ENCODE assay signal across 14 cellular contexts in the genomic region with DNA sequence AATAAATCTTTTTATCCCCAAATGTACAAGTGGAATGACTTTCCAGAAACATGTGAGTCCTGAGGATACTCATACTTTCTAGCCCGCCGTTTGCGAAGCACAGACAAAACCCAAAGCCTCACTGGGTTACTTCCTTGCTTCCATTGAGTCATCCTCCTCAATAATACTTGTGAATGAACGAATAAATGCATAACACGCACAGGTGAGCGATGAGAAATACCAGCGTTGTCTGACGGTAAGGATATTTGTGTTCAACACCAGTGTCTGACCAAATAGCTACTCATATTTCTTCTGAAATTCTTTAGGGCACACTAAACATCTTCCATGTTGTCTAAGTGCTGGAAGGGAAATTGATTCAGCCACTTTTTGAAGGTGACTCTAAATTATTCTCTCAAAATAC. TPM values are rescaled to one million over a fixed set of nuclear protein-coding genes. Genes with fewer than 3 reads are reported as not detected.
DNase-seq lines count a peak whose midpoint lies in the region; ATAC-seq and TF ChIP-seq lines count a peak whose summit lies in the region.
"Had no signal": no experiment of that assay in that cellular context is flagged by ENCODE, and none has a peak within 500 bp of the region (broad histone marks: within the 10 kb centered on the region; RNA-seq: fewer than 3 reads in every experiment).

No MANE protein-coding gene starts in this region.

- intact Hi-C loops in colonic mucosa (cut with DNase I) = no loop called here

- no peak overlapping the region for H3K27ac ChIP-seq in colonic mucosa
- H3K27ac ChIP-seq: 22Rv1, ascending aorta, pancreas, SJSA1 had no signal

- DNase-seq in T-helper 1 cell (no peak), HPDE6-E6E7 (ENCODE audit: extremely low spot score) (peak; percentile 31), colonic mucosa (no peak), GM20000 (ENCODE audit: low spot score) (no peak), dermis blood vessel endothelial cell (no peak)
- no peak for DNase-seq in activated naive CD8-positive, alpha-beta T cell treated with anti-CD3 and anti-CD28 coated beads for 36 hours
- no peak for DNase-seq in natural killer cell treated with Interleukin-12 subunit alpha and Interleukin-12 subunit beta and Interleukin-15 and Interleukin-18, amount 100 ng/mL, for 72 hours (ENCODE audit: low spot score)
- DNase-seq: NCI-H1694 treated with DMSO at 0.1 percent for 48 hours had no signal

- no peaks in the 10 kb centered on the region for H3K4me1 ChIP-seq in colonic mucosa
- H3K4me1 ChIP-seq: ascending aorta, pancreas, SJSA1 had no signal

- H3K27ac Mint-ChIP-seq in T-helper 1 cell treated with Interleukin-12 subunit alpha and Interleukin-12 subunit beta and Interleukin-4 antibody, amounts not matched to agents 30 μg/mL and 1 μg/mL, for 36 hours = peak overlapping the region; percentile 86
- H3K27ac Mint-ChIP-seq in activated naive CD8-positive, alpha-beta T cell treated with anti-CD3 and anti-CD28 coated beads for 36 hours = no peak overlapping the region
- H3K27ac Mint-ChIP-seq in natural killer cell treated with Interleukin-12 subunit alpha and Interleukin-12 subunit beta and Interleukin-15 and Interleukin-18, amount 100 ng/mL, for 72 hours = peak overlapping the region; percentile 42 to 55
- H3K27ac Mint-ChIP-seq: mesothelial cell of epicardium had no signal

- H3K9me3 ChIP-seq in colonic mucosa = no peaks in the 10 kb centered on the region
- H3K9me3 ChIP-seq: ascending aorta, pancreas, SJSA1 had no signal

- no peaks in the 10 kb centered on the region for H3K36me3 ChIP-seq in colonic mucosa
- H3K36me3 ChIP-seq: ascending aorta, pancreas, SJSA1 had no signal

- no peaks in the 10 kb centered on the region for H3K27me3 ChIP-seq in colonic mucosa
- H3K27me3 ChIP-seq: ascending aorta, pancreas, SJSA1 had no signal

- peaks cover 14% of the 10 kb centered on the region for H3K4me1 Mint-ChIP-seq in T-helper 1 cell treated with Interleukin-12 subunit alpha and Interleukin-12 subunit beta and Interleukin-4 antibody, amounts not matched to agents 30 μg/mL and 1 μg/mL, for 36 hours (ENCODE audit: low read depth)
- peaks cover 16% of the 10 kb centered on the region for H3K4me1 Mint-ChIP-seq in activated naive CD8-positive, alpha-beta T cell treated with anti-CD3 and anti-CD28 coated beads for 36 hours
- H3K4me1 Mint-ChIP-seq in natural killer cell treated with Interleukin-12 subunit alpha and Interleukin-12 subunit beta and Interleukin-15 and Interleukin-18, amount 100 ng/mL, for 72 hours (ENCODE audit: low read depth in 2 of 2) = peaks cover 11 to 13% of the 10 kb centered on the region in 2 donors

- peak overlapping the region; percentile 76 for H3K4me3 Mint-ChIP-seq in T-helper 1 cell treated with Interleukin-12 subunit alpha and Interleukin-12 subunit beta and Interleukin-4 antibody, amounts not matched to agents 30 μg/mL and 1 μg/mL, for 36 hours
- peak overlapping the region; percentile 81 for H3K4me3 Mint-ChIP-seq in activated naive CD8-positive, alpha-beta T cell treated with anti-CD3 and anti-CD28 coated beads for 36 hours
- H3K4me3 Mint-ChIP-seq in natural killer cell treated with Interleukin-12 subunit alpha and Interleukin-12 subunit beta and Interleukin-15 and Interleukin-18, amount 100 ng/mL, for 72 hours = peak overlapping the region; percentile 84
- H3K4me3 Mint-ChIP-seq: mesothelial cell of epicardium had no signal

- TF ChIP-seq CTCF in colonic mucosa (IDR thresholded peaks at IDR 0.05) (no peak), GM20000 (IDR thresholded peaks at IDR 0.05; ENCODE audit: extremely low read depth, missing control alignments) (no peak)

- no peak overlapping the region for H3K9ac ChIP-seq in colonic mucosa (ENCODE audit: low read depth in 2 of 2, low read length in 2 of 2)

- peaks cover 3% of the 10 kb centered on the region for H3K27me3 Mint-ChIP-seq in T-helper 1 cell treated with Interleukin-12 subunit alpha and Interleukin-12 subunit beta and Interleukin-4 antibody, amounts not matched to agents 30 μg/mL and 1 μg/mL, for 36 hours (ENCODE audit: low read depth)
- H3K27me3 Mint-ChIP-seq in activated naive CD8-positive, alpha-beta T cell treated with anti-CD3 and anti-CD28 coated beads for 36 hours = no peaks in the 10 kb centered on the region
- H3K27me3 Mint-ChIP-seq in natural killer cell treated with Interleukin-12 subunit alpha and Interleukin-12 subunit beta and Interleukin-15 and Interleukin-18, amount 100 ng/mL, for 72 hours = peaks cover 0 to 2% of the 10 kb centered on the region in 2 donors

- no peaks in the 10 kb centered on the region for H3K36me3 Mint-ChIP-seq in T-helper 1 cell treated with Interleukin-12 subunit alpha and Interleukin-12 subunit beta and Interleukin-4 antibody, amounts not matched to agents 30 μg/mL and 1 μg/mL, for 36 hours (ENCODE audit: low read depth)
- H3K36me3 Mint-ChIP-seq in activated naive CD8-positive, alpha-beta T cell treated with anti-CD3 and anti-CD28 coated beads for 36 hours = peaks cover 2% of the 10 kb centered on the region
- no peaks in the 10 kb centered on the region for H3K36me3 Mint-ChIP-seq in natural killer cell treated with Interleukin-12 subunit alpha and Interleukin-12 subunit beta and Interleukin-15 and Interleukin-18, amount 100 ng/mL, for 72 hours
- H3K36me3 Mint-ChIP-seq: mesothelial cell of epicardium had no signal

- no peak for ATAC-seq in natural killer cell treated with Interleukin-12 subunit alpha and Interleukin-12 subunit beta and Interleukin-15 and Interleukin-18, amount 100 ng/mL, for 72 hours

- no peak overlapping the region for H3K4me3 ChIP-seq in colonic mucosa
- H3K4me3 ChIP-seq: pancreas, SJSA1 had no signal

- H3K9me3 Mint-ChIP-seq in T-helper 1 cell treated with Interleukin-12 subunit alpha and Interleukin-12 subunit beta and Interleukin-4 antibody, amounts not matched to agents 30 μg/mL and 1 μg/mL, for 36 hours = no peaks in the 10 kb centered on the region
- no peaks in the 10 kb centered on the region for H3K9me3 Mint-ChIP-seq in activated naive CD8-positive, alpha-beta T cell treated with anti-CD3 and anti-CD28 coated beads for 36 hours
- no peaks in the 10 kb centered on the region for H3K9me3 Mint-ChIP-seq in natural killer cell treated with Interleukin-12 subunit alpha and Interleukin-12 subunit beta and Interleukin-15 and Interleukin-18, amount 100 ng/mL, for 72 hours
- H3K9me3 Mint-ChIP-seq: mesothelial cell of epicardium had no signal

RNA-seq across cellular contexts. Expression of gene CCNG2, which starts 36.0 kb away (rescaled TPM):
- total RNA-seq in activated naive CD8-positive, alpha-beta T cell treated with anti-CD3 and anti-CD28 coated beads for 36 hours = 10 to 100 TPM; 17.4 to 18.7 TPM
- 10 to 100 TPM; 10.3 to 29.0 TPM for total RNA-seq in natural killer cell treated with Interleukin-12 subunit alpha and Interleukin-12 subunit beta and Interleukin-15 and Interleukin-18, amount 100 ng/mL, for 72 hours
- total RNA-seq in colonic mucosa (100 to 1,000 TPM in 1 of 2 donors, 10 to 100 TPM in 1; 34.0 to 145 TPM), dermis blood vessel endothelial cell (30.6 and 39.7 TPM in 2 replicates)
